6 cellular contexts compared by ENCODE assay signal in the genomic region with DNA sequence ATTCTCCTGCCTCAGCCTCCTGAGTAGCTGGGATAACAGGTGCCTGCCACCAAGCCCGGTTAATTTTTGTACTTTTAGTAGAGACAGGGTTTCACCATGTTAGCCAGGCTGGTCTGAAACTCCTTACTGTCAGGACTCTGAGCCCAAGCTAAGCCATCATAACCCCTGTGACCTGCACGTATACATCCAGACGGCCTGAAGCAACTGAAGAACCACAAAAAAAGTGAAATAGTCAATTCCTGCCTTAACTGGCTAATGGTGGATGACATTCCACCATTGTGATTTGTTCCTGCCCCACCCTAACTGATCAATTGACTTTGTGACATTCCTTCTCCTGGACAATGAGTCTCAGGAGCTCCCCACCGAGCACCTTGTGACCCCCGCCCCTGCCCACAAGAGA.
DNase-seq lines count a peak whose midpoint lies in the region; ATAC-seq and TF ChIP-seq lines count a peak whose summit lies in the region.
"Not testable (repeated sequence)": the region's sequence is repeated elsewhere in the genome, so short reads cannot be mapped to it uniquely, and the experiment has no call there.

No MANE protein-coding gene starts in this region.

- not testable (repeated sequence) for H3K9me3 Mint-ChIP-seq in CD4-positive, alpha-beta T cell; activated T-helper 17 cell treated with anti-CD3 and anti-CD28 coated beads, Interleukin-2, amount 50 U/mL, for 72 hours; activated naive CD4-positive, alpha-beta T cell treated with anti-CD3 and anti-CD28 coated beads, Interleukin-2, amount 50 U/mL, for 24 hours; central memory CD8-positive, alpha-beta T cell; immature natural killer cell
- H3K9me3 Mint-ChIP-seq in neural progenitor cell, result peaks cover 33% of the 10 kb centered on the region

- H3K4me3 ChIP-seq in neural progenitor cell, result not testable (repeated sequence)

- DNase-seq in CD4-positive, alpha-beta T cell; central memory CD8-positive, alpha-beta T cell (ENCODE audit: low spot score in 2 of 2); immature natural killer cell; neural progenitor cell (ENCODE audit: low spot score): not testable (repeated sequence)

- H3K9me3 ChIP-seq in CD4-positive, alpha-beta T cell (ENCODE audit: control insufficient read depth, low read length); neural progenitor cell (ENCODE audit: low read depth): not testable (repeated sequence)

- not testable (repeated sequence) for H3K27me3 Mint-ChIP-seq in CD4-positive, alpha-beta T cell; activated T-helper 17 cell treated with anti-CD3 and anti-CD28 coated beads, Interleukin-2, amount 50 U/mL, for 72 hours; activated naive CD4-positive, alpha-beta T cell treated with anti-CD3 and anti-CD28 coated beads, Interleukin-2, amount 50 U/mL, for 24 hours
- peaks cover 11% of the 10 kb centered on the region for H3K27me3 Mint-ChIP-seq in central memory CD8-positive, alpha-beta T cell
- H3K27me3 Mint-ChIP-seq in immature natural killer cell (ENCODE audit: low read depth in 3 of 3), result peaks cover 20 to 26% (median 20%) of the 10 kb centered on the region in 3 donors
- peaks cover 18% of the 10 kb centered on the region for H3K27me3 Mint-ChIP-seq in neural progenitor cell (ENCODE audit: insufficient read depth, low read depth)

- not testable (repeated sequence) for H3K27ac Mint-ChIP-seq in CD4-positive, alpha-beta T cell
- H3K27ac Mint-ChIP-seq in activated T-helper 17 cell treated with anti-CD3 and anti-CD28 coated beads, Interleukin-2, amount 50 U/mL, for 72 hours, result peak overlapping the region; percentile 81
- H3K27ac Mint-ChIP-seq in activated naive CD4-positive, alpha-beta T cell treated with anti-CD3 and anti-CD28 coated beads, Interleukin-2, amount 50 U/mL, for 24 hours, result peak overlapping the region; percentile 35
- H3K27ac Mint-ChIP-seq in central memory CD8-positive, alpha-beta T cell (ENCODE audit: low read depth), result peak overlapping the region; percentile 99
- H3K27ac Mint-ChIP-seq in immature natural killer cell (peak overlapping the region in 5 of 6 donors; percentile 57 to 80 (median 70)), neural progenitor cell (peak overlapping the region; percentile 54)

- POLR2A ChIA-PET in CD4-positive, alpha-beta T cell (lab: Charles Lee), result interaction anchor here (0.6 kb wide), 1 partner anchor 26 kb away, joined by 3 read pairs; no protein-coding TSS in a partner anchor

- H3K79me2 ChIP-seq in neural progenitor cell (ENCODE audit: low read depth), result not testable (repeated sequence)

- not testable (repeated sequence) for ATAC-seq in CD4-positive, alpha-beta T cell (ENCODE audit: poor library complexity); activated T-helper 17 cell treated with anti-CD3 and anti-CD28 coated beads, Interleukin-2, amount 50 U/mL, for 72 hours (replicated peaks); central memory CD8-positive, alpha-beta T cell (replicated peaks; ENCODE audit: extremely low read depth, poor library complexity, severe bottlenecking)

- H2AFZ ChIP-seq in neural progenitor cell (replicated peaks), result not testable (repeated sequence)

- intact Hi-C loops in CD4-positive, alpha-beta T cell (cut with DNase I, micrococcal nuclease), result not testable (repeated sequence)

- not testable (repeated sequence) for H3K9ac ChIP-seq in neural progenitor cell

- not testable (repeated sequence) for H3K27ac ChIP-seq in CD4-positive, alpha-beta T cell (ENCODE audit: low read depth, low read length); neural progenitor cell

- H3K4me2 ChIP-seq in neural progenitor cell, result not testable (repeated sequence)

- not testable (repeated sequence) for H3K36me3 ChIP-seq in neural progenitor cell

- H3K4me3 Mint-ChIP-seq in CD4-positive, alpha-beta T cell, result peak overlapping the region; percentile 1
- peak overlapping the region; percentile 62 for H3K4me3 Mint-ChIP-seq in activated T-helper 17 cell treated with anti-CD3 and anti-CD28 coated beads, Interleukin-2, amount 50 U/mL, for 72 hours
- H3K4me3 Mint-ChIP-seq in activated naive CD4-positive, alpha-beta T cell treated with anti-CD3 and anti-CD28 coated beads, Interleukin-2, amount 50 U/mL, for 24 hours; neural progenitor cell: not testable (repeated sequence)
- peak overlapping the region; percentile 17 for H3K4me3 Mint-ChIP-seq in central memory CD8-positive, alpha-beta T cell
- peak overlapping the region in 2 of 5 donors; percentile 32 to 33 for H3K4me3 Mint-ChIP-seq in immature natural killer cell

- not testable (repeated sequence) for TF ChIP-seq CTCF in CD4-positive, alpha-beta T cell (IDR thresholded peaks at IDR 0.05); neural progenitor cell (IDR thresholded peaks at IDR 0.05)

- not testable (repeated sequence) for H3K27me3 ChIP-seq in CD4-positive, alpha-beta T cell (ENCODE audit: control insufficient read depth, insufficient read depth, low read length); neural progenitor cell

- H3K4me1 ChIP-seq in neural progenitor cell, result peaks cover 12% of the 10 kb centered on the region

- H3K4me1 Mint-ChIP-seq in CD4-positive, alpha-beta T cell (ENCODE audit: low read depth), result peaks cover 14% of the 10 kb centered on the region
- H3K4me1 Mint-ChIP-seq in activated T-helper 17 cell treated with anti-CD3 and anti-CD28 coated beads, Interleukin-2, amount 50 U/mL, for 72 hours, result not testable (repeated sequence)
- H3K4me1 Mint-ChIP-seq in activated naive CD4-positive, alpha-beta T cell treated with anti-CD3 and anti-CD28 coated beads, Interleukin-2, amount 50 U/mL, for 24 hours, result peaks cover 29% of the 10 kb centered on the region
- H3K4me1 Mint-ChIP-seq in central memory CD8-positive, alpha-beta T cell, result peaks cover 24% of the 10 kb centered on the region
- H3K4me1 Mint-ChIP-seq in immature natural killer cell (peaks cover 25 to 30% of the 10 kb centered on the region in 2 donors), neural progenitor cell (peaks cover 20% of the 10 kb centered on the region)

- not testable (repeated sequence) for H3K36me3 Mint-ChIP-seq in CD4-positive, alpha-beta T cell (ENCODE audit: low read depth); activated T-helper 17 cell treated with anti-CD3 and anti-CD28 coated beads, Interleukin-2, amount 50 U/mL, for 72 hours (ENCODE audit: low read depth); activated naive CD4-positive, alpha-beta T cell treated with anti-CD3 and anti-CD28 coated beads, Interleukin-2, amount 50 U/mL, for 24 hours; immature natural killer cell; neural progenitor cell
- H3K36me3 Mint-ChIP-seq in central memory CD8-positive, alpha-beta T cell (ENCODE audit: insufficient read depth), result peaks cover 15% of the 10 kb centered on the region

- CTCF ChIA-PET in CD4-positive, alpha-beta T cell (lab: Charles Lee), result not testable (repeated sequence)

- peaks cover 14% of the 10 kb centered on the region for H3F3A ChIP-seq in neural progenitor cell (ENCODE audit: low read depth)

- not testable (repeated sequence) for H4K20me1 ChIP-seq in neural progenitor cell (ENCODE audit: low read depth)
